29 cellular contexts compared by ENCODE assay signal in genomic region chr10:4804505-4804904, GRCh38. TPM values are rescaled to one million over a fixed set of nuclear protein-coding genes. Genes with fewer than 3 reads are reported as not detected.
DNase-seq lines count a peak whose midpoint lies in the region; ATAC-seq, FAIRE-seq and TF ChIP-seq lines count a peak whose summit lies in the region.
"Had no signal": no experiment of that assay in that cellular context is flagged by ENCODE, and none has a peak within 500 bp of the region (broad histone marks: within the 10 kb centered on the region; RNA-seq: fewer than 3 reads in every experiment).

No MANE protein-coding gene starts in this region.

- no peak for ATAC-seq in stimulated activated memory B cell treated with anti-CD40 and anti-IgM and Interleukin-4, amounts not matched to agents 10 μg/mL and 1 μg/mL and 100 μg/mL, for 72 hours
- ATAC-seq in GM18505 (IDR thresholded peaks at IDR 0.05; ENCODE audit: unreplicated experiment), result no peak
- ATAC-seq: gastroesophageal sphincter; GM23338; naive thymus-derived CD8-positive, alpha-beta T cell had no signal

- TF ChIP-seq CTCF in BJ (IDR thresholded peaks at IDR 0.05; ENCODE audit: insufficient read depth, low read depth, low read length), result no peak
- TF ChIP-seq CTCF in endothelial cell of umbilical vein (IDR thresholded peaks at IDR 0.05; ENCODE audit: extremely low read depth in 1 of 2, insufficient read depth in 1 of 2, low read depth in 1 of 2, low read length in 2 of 2), result no peak
- no peak for TF ChIP-seq CTCF in osteoblast (IDR thresholded peaks at IDR 0.05; ENCODE audit: extremely low read depth, low read depth, low read length)

- H3K79me2 ChIP-seq in endothelial cell of umbilical vein (ENCODE audit: control insufficient read depth, insufficient read depth, low read length) (no peaks in the 10 kb centered on the region), osteoblast (ENCODE audit: insufficient read depth, low read length) (no peaks in the 10 kb centered on the region)

- H3K4me2 ChIP-seq in endothelial cell of umbilical vein (ENCODE audit: insufficient read depth, low read length) (peak overlapping the region; percentile 64), osteoblast (ENCODE audit: insufficient read depth, low read length) (no peak overlapping the region)
- H3K4me2 ChIP-seq: GM23338 had no signal

- H3K27me3 Mint-ChIP-seq in stimulated activated memory B cell treated with anti-CD40 and anti-IgM and Interleukin-4, amounts not matched to agents 10 μg/mL and 1 μg/mL and 100 μg/mL, for 72 hours, result peaks cover 11% of the 10 kb centered on the region

- H3K4me1 ChIP-seq in endothelial cell of umbilical vein (ENCODE audit: control insufficient read depth, extremely low read depth, insufficient read depth, low read length), result peaks cover 47% of the 10 kb centered on the region
- peaks cover 30% of the 10 kb centered on the region for H3K4me1 ChIP-seq in osteoblast (ENCODE audit: insufficient read depth, low read length)
- H3K4me1 ChIP-seq: gastroesophageal sphincter, left ventricle myocardium inferior had no signal

- no peak overlapping the region for H3K9ac ChIP-seq in SK-N-MC (ENCODE audit: insufficient read length)
- H3K9ac ChIP-seq in endothelial cell of umbilical vein (replicated peaks; ENCODE audit: extremely low read depth, insufficient read depth, low read length), result peak overlapping the region; percentile 17

- peak; percentile 83 for FAIRE-seq in endothelial cell of umbilical vein (lab: Jason Lieb, UNC)
- FAIRE-seq: G401.6, islet of Langerhans had no signal

- no peak overlapping the region for H3K4me3 ChIP-seq in BJ (ENCODE audit: low read depth, low read length)
- H3K4me3 ChIP-seq in SK-N-MC, result peak overlapping the region; percentile 22
- no peak overlapping the region for H3K4me3 ChIP-seq in endothelial cell of umbilical vein (replicated peaks in 1 of 3; ENCODE audit: insufficient read depth in 1 of 3, low read depth in 1 of 3, low read length in 3 of 3)
- H3K4me3 ChIP-seq in osteoblast (ENCODE audit: insufficient read depth, low read length), result no peak overlapping the region
- H3K4me3 ChIP-seq: gastroesophageal sphincter, GM23338, left ventricle myocardium inferior, thoracic aorta had no signal

- in situ Hi-C loops in ACHN (cut with HindIII; ENCODE audit: low pct_ligation_motif_present, low pct_unique_long_range_greater_than_20kb, low sequenced_read_pairs), result no loop called here

- H2AFZ ChIP-seq in endothelial cell of umbilical vein (ENCODE audit: low read depth, low read length) (no peak overlapping the region), osteoblast (ENCODE audit: low read length) (no peak overlapping the region)
- H2AFZ ChIP-seq: GM23338 had no signal

- no peaks in the 10 kb centered on the region for H3K27me3 ChIP-seq in BJ (ENCODE audit: control insufficient read depth, insufficient read depth, low read length)
- no peaks in the 10 kb centered on the region for H3K27me3 ChIP-seq in endothelial cell of umbilical vein (ENCODE audit: control insufficient read depth in 2 of 2, insufficient read depth in 2 of 2, low read length in 2 of 2)
- H3K27me3 ChIP-seq in osteoblast (ENCODE audit: insufficient read depth, low read length), result no peaks in the 10 kb centered on the region
- H3K27me3 ChIP-seq: gastroesophageal sphincter had no signal

- TF ChIP-seq POLR2A in endothelial cell of umbilical vein (IDR thresholded peaks at IDR 0.05; ENCODE audit: low read depth, low read length) (no peak), GM18505 (IDR thresholded peaks at IDR 0.05; ENCODE audit: borderline replicate concordance, extremely low read depth, insufficient read depth, insufficient read length) (no peak)

- DNase-seq in BJ (ENCODE audit: low read depth), result peak; percentile 42
- peak; percentile 40 for DNase-seq in SK-N-MC (ENCODE audit: low read depth, low spot score)
- peak; percentile 73 for DNase-seq in endothelial cell of umbilical vein (ENCODE audit: low read depth, low spot score)
- no peak for DNase-seq in osteoblast (ENCODE audit: insufficient read length, low spot score, missing footprints)
- DNase-seq in ACHN, result no peak
- no peak for DNase-seq in GOT3 (lab: John Stamatoyannopoulos, UW)
- DNase-seq: activated CD4-positive, alpha-beta T cell treated with anti-CD3 and anti-CD28 coated beads, Interleukin-2, amount 10 ng/mL, durations not matched to agents 24 days and 14 days; activated naive CD4-positive, alpha-beta T cell treated with Interleukin-2 at 50 U/mL for 16 hours; activated T-cell treated with anti-CD3 and anti-CD28 coated beads, Interleukin-2, amount 50 U/mL, for 48 hours; caudate nucleus; CD4-positive, alpha-beta memory T cell; Kasumi-1; left ventricle myocardium inferior; naive thymus-derived CD8-positive, alpha-beta T cell; NCI-H187; NCI-H526; occipital lobe; retina; stimulated activated CD4-positive, alpha-beta T cell treated with anti-CD3 and anti-CD28 coated beads, Interleukin-4, amount 100 ng/mL, for 1 hour; stimulated activated naive CD4-positive, alpha-beta T cell had no signal

- H3K36me3 ChIP-seq in BJ (ENCODE audit: control insufficient read depth, insufficient read depth, low read length), result no peaks in the 10 kb centered on the region
- H3K36me3 ChIP-seq in SK-N-MC (ENCODE audit: insufficient read depth, low read length), result no peaks in the 10 kb centered on the region
- no peaks in the 10 kb centered on the region for H3K36me3 ChIP-seq in endothelial cell of umbilical vein (ENCODE audit: control insufficient read depth in 2 of 2, extremely low read depth in 1 of 2, insufficient read depth in 2 of 2, low read length in 2 of 2)
- H3K36me3 ChIP-seq in osteoblast (ENCODE audit: insufficient read depth, low read length), result no peaks in the 10 kb centered on the region
- H3K36me3 ChIP-seq: gastroesophageal sphincter, left ventricle myocardium inferior, thoracic aorta had no signal

- no peaks in the 10 kb centered on the region for H3K9me3 Mint-ChIP-seq in stimulated activated memory B cell treated with anti-CD40 and anti-IgM and Interleukin-4, amounts not matched to agents 10 μg/mL and 1 μg/mL and 100 μg/mL, for 72 hours
- H3K9me3 Mint-ChIP-seq: activated CD4-positive, alpha-beta T cell treated with anti-CD3 and anti-CD28 coated beads, Interleukin-2, amount 10 ng/mL, durations not matched to agents 24 days and 14 days; CD4-positive, alpha-beta memory T cell; GM23338; naive thymus-derived CD8-positive, alpha-beta T cell; T-helper 2 cell treated with Interferon-gamma antibody and Interleukin-4, amounts not matched to agents 5 μg/mL and 100 μg/mL, for 36 hours had no signal

- no peak overlapping the region for H3K4me3 Mint-ChIP-seq in stimulated activated memory B cell treated with anti-CD40 and anti-IgM and Interleukin-4, amounts not matched to agents 10 μg/mL and 1 μg/mL and 100 μg/mL, for 72 hours
- H3K4me3 Mint-ChIP-seq: activated CD4-positive, alpha-beta T cell treated with anti-CD3 and anti-CD28 coated beads, Interleukin-2, amount 10 ng/mL, durations not matched to agents 24 days and 14 days; CD4-positive, alpha-beta memory T cell; GM23338; naive thymus-derived CD8-positive, alpha-beta T cell; T-helper 2 cell treated with Interferon-gamma antibody and Interleukin-4, amounts not matched to agents 5 μg/mL and 100 μg/mL, for 36 hours had no signal

- POLR2A ChIA-PET in BJ (lab: Charles Lee) (no interaction called here), endothelial cell of umbilical vein (lab: Charles Lee) (interaction anchor here (1.0 kb wide), 1 partner anchor 24 kb away, joined by 3 read pairs; no protein-coding TSS in a partner anchor)

- CTCF ChIA-PET in BJ (lab: Yijun Ruan, JAX), result interaction anchor here (0.6 to 2.1 kb wide), 3 partner anchors 10 to 819 kb away, joined by 3 to 9 read pairs (median 4); no protein-coding TSS in a partner anchor
- CTCF ChIA-PET in endothelial cell of umbilical vein (lab: Charles Lee), result interaction anchor here (0.7 to 1.6 kb wide), 5 partner anchors 11 to 34 kb away, joined by 3 to 14 read pairs (median 4); no protein-coding TSS in a partner anchor

- H3K9me1 ChIP-seq in endothelial cell of umbilical vein (replicated peaks; ENCODE audit: control insufficient read depth, extremely low read depth, insufficient read depth, low read length), result no peaks in the 10 kb centered on the region

- H3K27ac ChIP-seq in SK-N-MC (peak overlapping the region; percentile 89), endothelial cell of umbilical vein (ENCODE audit: insufficient read depth, low read depth, low read length) (peak overlapping the region; percentile 62), osteoblast (ENCODE audit: low read depth, low read length) (peak overlapping the region; percentile 60)
- H3K27ac ChIP-seq: gastroesophageal sphincter, left ventricle myocardium inferior, thoracic aorta, VCaP had no signal

- no peaks in the 10 kb centered on the region for H3K9me3 ChIP-seq in SK-N-MC (ENCODE audit: low read depth, low read length)
- H3K9me3 ChIP-seq in endothelial cell of umbilical vein (replicated peaks; ENCODE audit: control insufficient read depth, insufficient read depth, low read length), result no peaks in the 10 kb centered on the region
- H3K9me3 ChIP-seq in osteoblast (ENCODE audit: low read depth, low read length), result no peaks in the 10 kb centered on the region
- H3K9me3 ChIP-seq: gastroesophageal sphincter, left ventricle myocardium inferior, thoracic aorta had no signal

- H3K36me3 Mint-ChIP-seq in stimulated activated memory B cell treated with anti-CD40 and anti-IgM and Interleukin-4, amounts not matched to agents 10 μg/mL and 1 μg/mL and 100 μg/mL, for 72 hours, result no peaks in the 10 kb centered on the region
- H3K36me3 Mint-ChIP-seq: CD4-positive, alpha-beta memory T cell; naive thymus-derived CD8-positive, alpha-beta T cell had no signal

- dilution Hi-C loops in endothelial cell of umbilical vein (cut with MboI; ENCODE audit: extremely low pct_ligation_motif_present, low sequenced_read_pairs), result no loop called here

- peaks cover 10% of the 10 kb centered on the region for H3K4me1 Mint-ChIP-seq in stimulated activated memory B cell treated with anti-CD40 and anti-IgM and Interleukin-4, amounts not matched to agents 10 μg/mL and 1 μg/mL and 100 μg/mL, for 72 hours
- H3K4me1 Mint-ChIP-seq: activated CD4-positive, alpha-beta T cell treated with anti-CD3 and anti-CD28 coated beads, Interleukin-2, amount 10 ng/mL, durations not matched to agents 24 days and 14 days; CD4-positive, alpha-beta memory T cell; naive thymus-derived CD8-positive, alpha-beta T cell had no signal

- H4K20me1 ChIP-seq in endothelial cell of umbilical vein (replicated peaks; ENCODE audit: control insufficient read depth, extremely low read depth, insufficient read depth, low read length) (no peaks in the 10 kb centered on the region), osteoblast (ENCODE audit: insufficient read depth, low read length) (no peaks in the 10 kb centered on the region)

- BruUV-seq in endothelial cell of umbilical vein (replicated peaks; lab: Mats Ljungman, UMichigan), result no TSS peak

- H3K27ac Mint-ChIP-seq in stimulated activated memory B cell treated with anti-CD40 and anti-IgM and Interleukin-4, amounts not matched to agents 10 μg/mL and 1 μg/mL and 100 μg/mL, for 72 hours, result no peak overlapping the region
- H3K27ac Mint-ChIP-seq: activated CD4-positive, alpha-beta T cell treated with anti-CD3 and anti-CD28 coated beads, Interleukin-2, amount 10 ng/mL, durations not matched to agents 24 days and 14 days; CD4-positive, alpha-beta memory T cell; GM23338; naive thymus-derived CD8-positive, alpha-beta T cell; T-helper 2 cell treated with Interferon-gamma antibody and Interleukin-4, amounts not matched to agents 5 μg/mL and 100 μg/mL, for 36 hours had no signal

- intact Hi-C loops in endothelial cell of umbilical vein (cut with micrococcal nuclease), result no loop called here

RNA-seq across cellular contexts. Expression of gene AKR1E2, which starts 21.5 kb away (rescaled TPM):
- 2.5 and 3.3 TPM in 2 replicates for polyA plus RNA-seq in BJ (2011; rRNA removed)
- 9.7 and 16.4 TPM in 2 replicates for polyA minus RNA-seq in BJ (2011; rRNA and poly(A)+ RNA removed)
- 5.8 and 8.2 TPM in 2 replicates for total RNA-seq in endothelial cell of umbilical vein
- 4.0 and 4.9 TPM in 2 replicates for polyA plus RNA-seq in endothelial cell of umbilical vein
- polyA plus RNA-seq in endothelial cell of umbilical vein (2011; cell fraction: cytosol; rRNA removed), result 4.1 and 6.8 TPM in 2 replicates
- 11.0 and 15.6 TPM in 2 replicates for polyA plus RNA-seq in endothelial cell of umbilical vein (2011; cell fraction: nucleus; rRNA removed)
- polyA plus RNA-seq in endothelial cell of umbilical vein (2012), result 5.0 and 7.2 TPM in 2 replicates
- polyA minus RNA-seq in endothelial cell of umbilical vein, result 17.1 and 21.8 TPM in 2 replicates
- polyA minus RNA-seq in endothelial cell of umbilical vein (2011; cell fraction: cytosol; rRNA and poly(A)+ RNA removed), result not detected
- polyA minus RNA-seq in endothelial cell of umbilical vein (2011; cell fraction: nucleus; rRNA and poly(A)+ RNA removed), result 12.1 and 14.2 TPM in 2 replicates
- total RNA-seq in osteoblast, result 15.6 and 17.7 TPM in 2 replicates

Comparison
In these comparisons a context has a peak if more than half of its experiments do, and no peak if none do; other contexts are left out.
1. DNase-seq: peak in BJ (single experiment), SK-N-MC (single experiment) and endothelial cell of umbilical vein (single experiment); none in osteoblast (single experiment), ACHN (single experiment) and GOT3 (single experiment).
2. Peak in every context shown above with its lines, with median percentiles within 50 percentile points of each other: H3K27ac ChIP-seq.